ENCODE assay signal across 8 cellular contexts in genomic region chr15:92617197-92618037, GRCh38. TPM values are rescaled to one million over a fixed set of nuclear protein-coding genes. Genes with fewer than 3 reads are reported as not detected.
A peak's percentile ranks its signal among the peaks of the same experiment; 100 is the strongest.
DNase-seq lines count a peak whose midpoint lies in the region; ATAC-seq and TF ChIP-seq lines count a peak whose summit lies in the region.

No MANE protein-coding gene starts in this region.

- H3K36me3 ChIP-seq in esophagus muscularis mucosa = peaks cover 0 to 8% (median 0%) of the 10 kb centered on the region in 4 donors

- TF ChIP-seq CTCF in esophagus muscularis mucosa (IDR thresholded peaks at IDR 0.05) = no peak
- no peak for TF ChIP-seq CTCF in omental fat pad (IDR thresholded peaks at IDR 0.05)
- TF ChIP-seq CTCF in GM10266 (IDR thresholded peaks at IDR 0.05; ENCODE audit: control insufficient read depth, insufficient read depth, low read depth, missing control alignments) = no peak

- 75% methylated on average over 21 of the region's 24 CpGs for WGBS in esophagus muscularis mucosa

- peak; percentile 91 for ATAC-seq in omental fat pad (ENCODE audit: low FRiP score)

- no peak overlapping the region for H3K4me3 ChIP-seq in esophagus muscularis mucosa

- TF ChIP-seq POLR2A in esophagus muscularis mucosa (IDR thresholded peaks at IDR 0.05; ENCODE audit: low read depth) = no peak

- no peak for TF ChIP-seq EP300 in esophagus muscularis mucosa (IDR thresholded peaks at IDR 0.05)

- intact Hi-C loops in esophagus muscularis mucosa (cut with DNase I) = loop anchor here (2.0 to 10.0 kb wide), 2 partner anchors 65 to 97 kb away; no protein-coding TSS in a partner anchor

- H3K9me3 ChIP-seq in esophagus muscularis mucosa = no peaks in the 10 kb centered on the region

- peaks cover 35 to 46% (median 41%) of the 10 kb centered on the region in 4 donors for H3K4me1 ChIP-seq in esophagus muscularis mucosa

- H3K27ac ChIP-seq in esophagus muscularis mucosa (replicated peaks in 1 of 4) = peak overlapping the region; percentile 57 to 72 (median 69)

- H3K27me3 ChIP-seq in esophagus muscularis mucosa = no peaks in the 10 kb centered on the region

- peak; percentile 17 for DNase-seq in DMS153 treated with DMSO at 0.1 percent for 48 hours (lab: John Stamatoyannopoulos, UW; ENCODE audit: unreplicated experiment)
- peak; percentile 84 for DNase-seq in NCI-H345 (lab: John Stamatoyannopoulos, UW)
- no peak for DNase-seq in esophagus muscularis mucosa (ENCODE audit: extremely low spot score)
- DNase-seq in omental fat pad (ENCODE audit: low spot score) = no peak
- DNase-seq in activated gamma-delta T cell treated with Interleukin-2 at 50 U/mL for 16 hours = no peak
- no peak for DNase-seq in amniotic stem cell (lab: John Stamatoyannopoulos, UW)
- no peak for DNase-seq in inferior parietal cortex (ENCODE audit: extremely low spot score)
- DNase-seq in GM10266 (ENCODE audit: extremely low spot score) = no peak

RNA-seq across cellular contexts. Expression of gene FAM174B, which starts 38.2 kb away (rescaled TPM):
- total RNA-seq in esophagus muscularis mucosa = 10 to 100 TPM in 2 of 4 donors, 1 to 10 TPM in 2; 7.5 to 15.2 (median 9.9) TPM
- total RNA-seq in omental fat pad = 10 to 100 TPM in 2 of 4 donors, 1 to 10 TPM in 2; 3.1 to 17.0 (median 11.1) TPM

Comparison
In these comparisons a context has a peak if more than half of its experiments do, and no peak if none do; other contexts are left out.
1. DNase-seq: peak in DMS153 treated with DMSO at 0.1 percent for 48 hours (single experiment) and NCI-H345 (single experiment); none in esophagus muscularis mucosa (single experiment), omental fat pad (single experiment), activated gamma-delta T cell treated with Interleukin-2 at 50 U/mL for 16 hours (single experiment), amniotic stem cell (single experiment), inferior parietal cortex (single experiment) and GM10266 (single experiment).